ENCODE assay signal across 18 cellular contexts in genomic region chr7:81662531-81662930, GRCh38.
DNase-seq lines count a peak whose midpoint lies in the region; ATAC-seq and TF ChIP-seq lines count a peak whose summit lies in the region.
"Had no signal": no experiment of that assay in that cellular context is flagged by ENCODE, and none has a peak within 500 bp of the region (broad histone marks: within the 10 kb centered on the region; RNA-seq: fewer than 3 reads in every experiment).

No MANE protein-coding gene starts in this region.

- H3K27me3 Mint-ChIP-seq in chondrocyte (ENCODE audit: low read depth) (no peaks in the 10 kb centered on the region), mesothelial cell of epicardium (ENCODE audit: low read depth) (no peaks in the 10 kb centered on the region)
- H3K27me3 Mint-ChIP-seq: CD4-positive, CD25-positive, alpha-beta regulatory T cell had no signal

- peak; percentile 50 for DNase-seq in AG10803 (ENCODE audit: low read depth)
- DNase-seq in IMR-90 = no peak
- DNase-seq in chondrocyte (ENCODE audit: low spot score) = no peak
- no peak for DNase-seq in mesothelial cell of epicardium (ENCODE audit: low spot score in 2 of 2, unreplicated experiment in 2 of 2)
- DNase-seq in uterus = no peak
- DNase-seq in A172 (ENCODE audit: low spot score) = no peak
- no peak for DNase-seq in NCI-H1930 (lab: John Stamatoyannopoulos, UW)
- DNase-seq in MG63 = no peak
- DNase-seq: BE2C; Caco-2; CD4-positive, CD25-positive, alpha-beta regulatory T cell; NCI-H1105; NCI-H1694; NCI-H524; PC-3; SJCRH30 had no signal

- H2BK15ac ChIP-seq in IMR-90 (ENCODE audit: low read depth, low read length) = no peak overlapping the region; the same call in 2 of the 3 replicates

- H4K5ac ChIP-seq in IMR-90 (ENCODE audit: low read depth, low read length) = peak overlapping the region; percentile 68; the same call in 1 of the 2 replicates

- H3K18ac ChIP-seq in IMR-90 (ENCODE audit: low read depth, low read length) = peak overlapping the region; percentile 86; the same call in 1 of the 2 replicates

- no peak overlapping the region for H3K9ac ChIP-seq in IMR-90 (ENCODE audit: low read depth, low read length)

- H3K9me3 Mint-ChIP-seq in chondrocyte (ENCODE audit: low read depth) (peaks cover 28% of the 10 kb centered on the region), mesothelial cell of epicardium (peaks cover 23% of the 10 kb centered on the region)

- H3K36me3 ChIP-seq in IMR-90 (ENCODE audit: control insufficient read depth, insufficient read depth, low read length) = no peaks in the 10 kb centered on the region
- no peaks in the 10 kb centered on the region for H3K36me3 ChIP-seq in uterus
- H3K36me3 ChIP-seq in MG63 = no peaks in the 10 kb centered on the region
- H3K36me3 ChIP-seq: BE2C, SJCRH30 had no signal

- no peak for TF ChIP-seq RAD21 in IMR-90 (IDR thresholded peaks at IDR 0.05; ENCODE audit: low read length)

- BruUV-seq in IMR-90 (replicated peaks; lab: Mats Ljungman, UMichigan) = no TSS peak

- no peak overlapping the region for H2AK5ac ChIP-seq in IMR-90 (ENCODE audit: low read depth, low read length)

- H3K4me1 Mint-ChIP-seq in chondrocyte (ENCODE audit: low read depth) (peaks cover 85% of the 10 kb centered on the region), mesothelial cell of epicardium (peaks cover 37% of the 10 kb centered on the region)
- H3K4me1 Mint-ChIP-seq: CD4-positive, CD25-positive, alpha-beta regulatory T cell had no signal

- H2AFZ ChIP-seq in IMR-90 (replicated peaks; ENCODE audit: low read length, poor library complexity) = no peak overlapping the region

- peak; percentile 67 for ATAC-seq in IMR-90 (ENCODE audit: low read depth)
- ATAC-seq: K562, PC-3 had no signal

- TF ChIP-seq CTCF in AG10803 (conservative IDR thresholded peaks at IDR 0.05; ENCODE audit: low read length) (no peak), IMR-90 (conservative IDR thresholded peaks at IDR 0.05; ENCODE audit: low read depth, low read length) (no peak), chondrocyte (IDR thresholded peaks at IDR 0.05) (no peak), mesothelial cell of epicardium (IDR thresholded peaks at IDR 0.05; ENCODE audit: unreplicated experiment) (no peak), uterus (IDR thresholded peaks at IDR 0.05) (no peak)

- no peaks in the 10 kb centered on the region for H3K9me1 ChIP-seq in IMR-90 (ENCODE audit: insufficient read depth, low read length)

- in situ Hi-C loops in IMR-90 (cut with MboI; ENCODE audit: low sequenced_read_pairs) = no loop called here

- intact Hi-C loops in IMR-90 (cut with micrococcal nuclease) (no loop called here), uterus (cut with DNase I; ENCODE audit: low total_unique reads) (no loop called here)

- H3K27me3 ChIP-seq in IMR-90 (ENCODE audit: control insufficient read depth, insufficient read depth, low read length) (no peaks in the 10 kb centered on the region), uterus (no peaks in the 10 kb centered on the region), MG63 (no peaks in the 10 kb centered on the region)
- H3K27me3 ChIP-seq: BE2C, SJCRH30 had no signal

- no peaks in the 10 kb centered on the region for H4K20me1 ChIP-seq in IMR-90 (ENCODE audit: insufficient read depth, low read length)

- dilution Hi-C loops in IMR-90 (cut with HindIII; ENCODE audit: low sequenced_read_pairs, unreplicated experiment) = no loop called here

- H2BK120ac ChIP-seq in IMR-90 (ENCODE audit: low read depth, low read length) = no peak overlapping the region

- TF ChIP-seq POLR2A in IMR-90 (IDR thresholded peaks at IDR 0.05; ENCODE audit: low read depth, low read length) (no peak), uterus (IDR thresholded peaks at IDR 0.05) (no peak)

- H3K4me3 Mint-ChIP-seq in chondrocyte (ENCODE audit: unreplicated experiment) = no peak overlapping the region
- H3K4me3 Mint-ChIP-seq in mesothelial cell of epicardium = no peak overlapping the region
- H3K4me3 Mint-ChIP-seq: CD4-positive, CD25-positive, alpha-beta regulatory T cell had no signal

- H3K27ac ChIP-seq in IMR-90 (ENCODE audit: insufficient read depth, low read length) (no peak overlapping the region), uterus (no peak overlapping the region)
- H3K27ac ChIP-seq: 22Rv1, SJCRH30 had no signal

- H3K56ac ChIP-seq in IMR-90 (ENCODE audit: extremely low read depth, insufficient read depth, low read length) = no peak overlapping the region

- H3K79me1 ChIP-seq in IMR-90 (ENCODE audit: low read depth in 1 of 2, low read length in 2 of 2) = no peaks in the 10 kb centered on the region

- H3K27ac Mint-ChIP-seq in chondrocyte (ENCODE audit: unreplicated experiment) = peak overlapping the region; percentile 69
- peak overlapping the region; percentile 31 for H3K27ac Mint-ChIP-seq in mesothelial cell of epicardium
- H3K27ac Mint-ChIP-seq: CD4-positive, CD25-positive, alpha-beta regulatory T cell had no signal

- H3K36me3 Mint-ChIP-seq in chondrocyte (ENCODE audit: low read depth) = peaks cover 10% of the 10 kb centered on the region
- peaks cover 11% of the 10 kb centered on the region for H3K36me3 Mint-ChIP-seq in mesothelial cell of epicardium
- H3K36me3 Mint-ChIP-seq: CD4-positive, CD25-positive, alpha-beta regulatory T cell had no signal

- no peak overlapping the region for H2BK5ac ChIP-seq in IMR-90 (ENCODE audit: low read depth, low read length, poor library complexity, severe bottlenecking)

- CTCF ChIA-PET in IMR-90 (lab: Yijun Ruan, JAX) = interaction anchor here (0.8 to 1.1 kb wide), 2 partner anchors 10 to 22 kb away, joined by 3 read pairs; no protein-coding TSS in a partner anchor

- H3K4ac ChIP-seq in IMR-90 (ENCODE audit: low read depth, low read length) = no peak overlapping the region

- no peak overlapping the region for H2AK9ac ChIP-seq in IMR-90 (replicated peaks; ENCODE audit: low read depth, low read length, poor library complexity)

- POLR2A ChIA-PET in IMR-90 (lab: Charles Lee; ENCODE audit: unreplicated experiment) = no interaction called here

- no peak overlapping the region for H4K91ac ChIP-seq in IMR-90 (ENCODE audit: insufficient read depth, low read depth, low read length)

- H3K4me3 ChIP-seq in AG10803 (ENCODE audit: low read length) = no peak overlapping the region
- no peak overlapping the region for H3K4me3 ChIP-seq in IMR-90 (ENCODE audit: insufficient read depth, low read depth, low read length)
- no peak overlapping the region for H3K4me3 ChIP-seq in uterus
- H3K4me3 ChIP-seq in MG63 = no peak overlapping the region
- H3K4me3 ChIP-seq: K562, SJCRH30 had no signal

- no peak overlapping the region for H2BK20ac ChIP-seq in IMR-90 (ENCODE audit: low read depth, low read length)

- H3K4me2 ChIP-seq in IMR-90 (ENCODE audit: low read depth, low read length) = no peak overlapping the region

- no peak overlapping the region for H3K14ac ChIP-seq in IMR-90 (replicated peaks; ENCODE audit: low read depth, low read length)

- no peak overlapping the region for H3K23ac ChIP-seq in IMR-90 (ENCODE audit: low read depth, low read length)

- H3K4me1 ChIP-seq in IMR-90 (ENCODE audit: control insufficient read depth, insufficient read depth, low read length) (peaks cover 6% of the 10 kb centered on the region), uterus (no peaks in the 10 kb centered on the region)
- H3K4me1 ChIP-seq: Caco-2 had no signal

- H3K9me3 ChIP-seq in IMR-90 (ENCODE audit: control insufficient read depth, insufficient read depth, low read length) = no peaks in the 10 kb centered on the region; the same call in 1 of the 2 replicates
- H3K9me3 ChIP-seq in uterus = no peaks in the 10 kb centered on the region
- H3K9me3 ChIP-seq in MG63 = no peaks in the 10 kb centered on the region
- H3K9me3 ChIP-seq: BE2C, Caco-2, SJCRH30 had no signal

- WGBS in IMR-90 (ENCODE audit: extremely low coverage in 2 of 2, insufficient read length in 1 of 2), 2 experiments = no CpG with 5 or more reads among the region's 1 CpG

- H4K8ac ChIP-seq in IMR-90 (ENCODE audit: low read depth in 2 of 2, low read length in 2 of 2) = peak overlapping the region in 1 of 2 experiments; percentile 52; a peak in 1 of 4 replicates

TF ChIP-seq in IMR-90, 13 proteins besides CTCF, POLR2A, EP300 and RAD21:
- TF ChIP-seq SMC3 (IDR thresholded peaks at IDR 0.05; ENCODE audit: low read depth, low read length) (no peak), RFX5 (IDR thresholded peaks at IDR 0.05; ENCODE audit: low read depth, low read length) (no peak), MAFK (IDR thresholded peaks at IDR 0.05; ENCODE audit: low read depth, low read length) (no peak), ELK1 (IDR thresholded peaks at IDR 0.05; ENCODE audit: borderline replicate concordance, low read depth, low read length) (no peak), RCOR1 (IDR thresholded peaks at IDR 0.05; ENCODE audit: insufficient replicate concordance, low read length) (no peak), MXI1 (IDR thresholded peaks at IDR 0.05; ENCODE audit: borderline replicate concordance, low read depth, low read length) (no peak), CEBPB (IDR thresholded peaks at IDR 0.05; ENCODE audit: low read depth, low read length) (no peak), USF2 (IDR thresholded peaks at IDR 0.05; ENCODE audit: low read depth, low read length) (no peak), NFE2L2 (IDR thresholded peaks at IDR 0.05; ENCODE audit: low read depth, low read length) (no peak), BHLHE40 (IDR thresholded peaks at IDR 0.05; ENCODE audit: low read depth, low read length) (no peak), FOS (IDR thresholded peaks at IDR 0.05; ENCODE audit: low read depth, low read length) (no peak), CHD1 (IDR thresholded peaks at IDR 0.05; ENCODE audit: low read depth, low read length) (no peak)
